ENCODE assay signal across 8 cellular contexts in genomic region chr17:2053380-2054261, GRCh38. TPM values are rescaled to one million over a fixed set of nuclear protein-coding genes. Genes with fewer than 3 reads are reported as not detected.
A peak's percentile ranks its signal among the peaks of the same experiment; 100 is the strongest.
DNase-seq lines count a peak whose midpoint lies in the region; ATAC-seq and TF ChIP-seq lines count a peak whose summit lies in the region.

No MANE protein-coding gene starts in this region.

- H3K4me1 Mint-ChIP-seq in activated CD4-positive, alpha-beta memory T cell treated with anti-CD3 and anti-CD28 coated beads, Interleukin-2, amount 10 ng/mL, durations not matched to agents 7 days and 5 days = peaks cover 28% of the 10 kb centered on the region

- peaks cover 0 to 24% of the 10 kb centered on the region in 2 experiments for H3K36me3 ChIP-seq in mesenchymal stem cell (ENCODE audit: control insufficient read depth in 1 of 2, insufficient read depth in 2 of 2, low read depth in 1 of 2, low read length in 2 of 2)

- peak overlapping the region; percentile 67 for H2BK15ac ChIP-seq in mesenchymal stem cell (ENCODE audit: low read depth, poor library complexity, severe bottlenecking)

- peak overlapping the region; percentile 81 to 89 for H3K18ac ChIP-seq in mesenchymal stem cell (ENCODE audit: low read depth in 1 of 2, low read length in 2 of 2)

- peaks cover 18% of the 10 kb centered on the region for H3K27me3 Mint-ChIP-seq in activated CD4-positive, alpha-beta memory T cell treated with anti-CD3 and anti-CD28 coated beads, Interleukin-2, amount 10 ng/mL, durations not matched to agents 7 days and 5 days

- H3K4me3 Mint-ChIP-seq in activated CD4-positive, alpha-beta memory T cell treated with anti-CD3 and anti-CD28 coated beads, Interleukin-2, amount 10 ng/mL, durations not matched to agents 7 days and 5 days = peak overlapping the region; percentile 79

- peaks cover 6% of the 10 kb centered on the region for H3K79me1 ChIP-seq in mesenchymal stem cell (replicated peaks; ENCODE audit: low read length, poor library complexity, severe bottlenecking)

- DNase-seq in NCI-H2227 treated with DMSO at 0.1 percent for 48 hours (lab: John Stamatoyannopoulos, UW) (peak; percentile 19), mesenchymal stem cell (peak; percentile 86)
- peak; percentile 80 for DNase-seq in activated CD4-positive, alpha-beta memory T cell treated with anti-CD3 and anti-CD28 coated beads, Interleukin-2, amount 10 ng/mL, durations not matched to agents 7 days and 5 days
- peak; percentile 70 for DNase-seq in effector CD4-positive, alpha-beta T cell
- peak; percentile 78 for DNase-seq in stimulated activated CD8-positive, alpha-beta memory T cell treated with anti-CD3 and anti-CD28 coated beads, Interleukin-4, amount 100 ng/mL, for 24 hours (ENCODE audit: low read depth)

- no peak overlapping the region for H2BK5ac ChIP-seq in mesenchymal stem cell (ENCODE audit: low read depth, low read length, poor library complexity, severe bottlenecking)

- H3K4me2 ChIP-seq in mesenchymal stem cell (ENCODE audit: low read length, poor library complexity, severe bottlenecking) = peak overlapping the region; percentile 92

- H3K4me1 ChIP-seq in mesenchymal stem cell (ENCODE audit: control insufficient read depth, insufficient read depth, low read depth, low read length) = peaks cover 45% of the 10 kb centered on the region

- peak overlapping the region; percentile 28 for H4K8ac ChIP-seq in mesenchymal stem cell (ENCODE audit: low read length)

- no peaks in the 10 kb centered on the region for H3K9me3 Mint-ChIP-seq in activated CD4-positive, alpha-beta memory T cell treated with anti-CD3 and anti-CD28 coated beads, Interleukin-2, amount 10 ng/mL, durations not matched to agents 7 days and 5 days

- POLR2A ChIA-PET in activated CD4-positive, alpha-beta memory T cell treated with anti-CD3 and anti-CD28 coated beads, Interleukin-2, amount 10 ng/mL, durations not matched to agents 7 days and 5 days (lab: Charles Lee) = interaction anchor here (0.5 to 5.9 kb wide), 12 partner anchors 13 to 283 kb away, joined by 3 to 94 read pairs (median 5); partner anchors contain the start of genes SGSM2, SMG6, SRR and TSR1

- H3K36me3 Mint-ChIP-seq in activated CD4-positive, alpha-beta memory T cell treated with anti-CD3 and anti-CD28 coated beads, Interleukin-2, amount 10 ng/mL, durations not matched to agents 7 days and 5 days (ENCODE audit: low read depth) = peaks cover 8% of the 10 kb centered on the region

- peak overlapping the region; percentile 62 to 75 for H3K4me3 ChIP-seq in mesenchymal stem cell (ENCODE audit: insufficient read depth in 1 of 2, low read depth in 1 of 2, low read length in 2 of 2)

- peak overlapping the region in 1 of 2 experiments; percentile 22 for H3K14ac ChIP-seq in mesenchymal stem cell (ENCODE audit: low read length in 2 of 2)

- H3K27me3 ChIP-seq in mesenchymal stem cell (ENCODE audit: control insufficient read depth in 1 of 2, insufficient read depth in 1 of 2, low read length in 2 of 2) = no peaks in the 10 kb centered on the region

- peak overlapping the region in 1 of 2 experiments; percentile 45 for H3K4ac ChIP-seq in mesenchymal stem cell (ENCODE audit: low read depth in 1 of 2, low read length in 2 of 2)

- ATAC-seq in HG03108 (IDR thresholded peaks at IDR 0.05; ENCODE audit: unreplicated experiment) (no peak), GM18502 (IDR thresholded peaks at IDR 0.05; ENCODE audit: poor library complexity, unreplicated experiment) (no peak)

- no peak overlapping the region for H2AFZ ChIP-seq in mesenchymal stem cell (ENCODE audit: low read depth, low read length)

- CTCF ChIA-PET in activated CD4-positive, alpha-beta memory T cell treated with anti-CD3 and anti-CD28 coated beads, Interleukin-2, amount 10 ng/mL, durations not matched to agents 7 days and 5 days (lab: Charles Lee) = interaction anchor here (0.8 to 7.9 kb wide), 15 partner anchors 11 to 330 kb away, joined by 3 to 210 read pairs (median 5); no protein-coding TSS in a partner anchor

- no peaks in the 10 kb centered on the region for H3K9me3 ChIP-seq in mesenchymal stem cell (ENCODE audit: control insufficient read depth, low read length)

- no peak overlapping the region for H3K27ac ChIP-seq in mesenchymal stem cell (ENCODE audit: low read length, poor library complexity, severe bottlenecking)

- peak overlapping the region; percentile 68 for H2BK120ac ChIP-seq in mesenchymal stem cell (ENCODE audit: low read depth, low read length)

- WGBS in mesenchymal stem cell = 9% methylated on average over 56 of the region's 84 CpGs

- peak; percentile 85 for TF ChIP-seq CTCF in GM12874 (IDR thresholded peaks at IDR 0.05; ENCODE audit: insufficient read depth, low read depth, low read length)

- peak overlapping the region; percentile 55 to 66 for H2BK12ac ChIP-seq in mesenchymal stem cell (ENCODE audit: low read length in 2 of 2)

- H4K91ac ChIP-seq in mesenchymal stem cell (ENCODE audit: low read length) = peak overlapping the region; percentile 78

- H3K9ac ChIP-seq in mesenchymal stem cell (ENCODE audit: low read length) = peak overlapping the region; percentile 80

- peak overlapping the region in 1 of 2 experiments; percentile 9 for H3K23ac ChIP-seq in mesenchymal stem cell (ENCODE audit: low read length in 2 of 2)

- H3K27ac Mint-ChIP-seq in activated CD4-positive, alpha-beta memory T cell treated with anti-CD3 and anti-CD28 coated beads, Interleukin-2, amount 10 ng/mL, durations not matched to agents 7 days and 5 days = peak overlapping the region; percentile 71

- H2AK5ac ChIP-seq in mesenchymal stem cell (ENCODE audit: low read length, severe bottlenecking) = no peak overlapping the region

RNA-seq across cellular contexts. Expression of gene HIC1, which starts 1.3 kb away (rescaled TPM):
- 10 to 100 TPM; 38.3 to 39.8 TPM for total RNA-seq in activated CD4-positive, alpha-beta memory T cell treated with anti-CD3 and anti-CD28 coated beads, Interleukin-2, amount 10 ng/mL, durations not matched to agents 7 days and 5 days
- polyA plus RNA-seq in mesenchymal stem cell (2013, experiment 1 of 2) = 25.3 TPM
- polyA plus RNA-seq in mesenchymal stem cell (2013, experiment 2 of 2) = 23.9 TPM

RNA-seq across cellular contexts. Expression of gene OVCA2, which starts 11.8 kb away (rescaled TPM):
- total RNA-seq in activated CD4-positive, alpha-beta memory T cell treated with anti-CD3 and anti-CD28 coated beads, Interleukin-2, amount 10 ng/mL, durations not matched to agents 7 days and 5 days = 10 to 100 TPM; 43.2 to 45.4 TPM
- 72.1 TPM for polyA plus RNA-seq in mesenchymal stem cell (2013, experiment 1 of 2)
- polyA plus RNA-seq in mesenchymal stem cell (2013, experiment 2 of 2) = 72.9 TPM

RNA-seq across cellular contexts. Expression of gene DPH1, which starts 23.7 kb away (rescaled TPM):
- total RNA-seq in activated CD4-positive, alpha-beta memory T cell treated with anti-CD3 and anti-CD28 coated beads, Interleukin-2, amount 10 ng/mL, durations not matched to agents 7 days and 5 days = 10 to 100 TPM; 28.4 to 28.8 TPM
- polyA plus RNA-seq in mesenchymal stem cell (2013, experiment 1 of 2) = 24.6 TPM
- 23.7 TPM for polyA plus RNA-seq in mesenchymal stem cell (2013, experiment 2 of 2)

RNA-seq across cellular contexts. Expression of gene RTN4RL1, which starts 28.5 kb away (rescaled TPM):
- under 1 TPM; 0.33 to 0.35 TPM for total RNA-seq in activated CD4-positive, alpha-beta memory T cell treated with anti-CD3 and anti-CD28 coated beads, Interleukin-2, amount 10 ng/mL, durations not matched to agents 7 days and 5 days
- polyA plus RNA-seq in mesenchymal stem cell (2013, experiment 1 of 2) = 0.10 TPM
- polyA plus RNA-seq in mesenchymal stem cell (2013, experiment 2 of 2) = 0.04 TPM

Comparison
In these comparisons a context has a peak if more than half of its experiments do, and no peak if none do; other contexts are left out.
1. DNase-seq: peak in every context shown above with its lines; median percentile 86 in mesenchymal stem cell; 80 in activated CD4-positive, alpha-beta memory T cell treated with anti-CD3 and anti-CD28 coated beads, Interleukin-2, amount 10 ng/mL, durations not matched to agents 7 days and 5 days; 78 in stimulated activated CD8-positive, alpha-beta memory T cell treated with anti-CD3 and anti-CD28 coated beads, Interleukin-4, amount 100 ng/mL, for 24 hours; 70 in effector CD4-positive, alpha-beta T cell; 19 in NCI-H2227 treated with DMSO at 0.1 percent for 48 hours.